In genomic region chrX:20438871-20439526, GRCh38 we compare ENCODE assay signal across 23 cellular contexts.
"Had no signal": no experiment of that assay in that cellular context is flagged by ENCODE, and none has a peak within 500 bp of the region (broad histone marks: within the 10 kb centered on the region; RNA-seq: fewer than 3 reads in every experiment).

No MANE protein-coding gene starts in this region.

- H3K27me3 ChIP-seq: cardiac muscle cell, esophagus muscularis mucosa, gastroesophageal sphincter, ovary, right lobe of liver, suprapubic skin, transverse colon, vagina had no signal

- ATAC-seq: activated CD8-positive, alpha-beta T cell treated with anti-CD3 and anti-CD28 coated beads for 36 hours; activated naive CD8-positive, alpha-beta T cell treated with anti-CD3 and anti-CD28 coated beads, Interleukin-2, amount 50 U/mL, for 24 hours; gastroesophageal sphincter; heart left ventricle; natural killer cell; psoas muscle had no signal

- H3K4me1 ChIP-seq: esophagus muscularis mucosa, gastroesophageal sphincter, psoas muscle, right lobe of liver, suprapubic skin, vagina had no signal

- H3K36me3 ChIP-seq: cardiac muscle cell, esophagus muscularis mucosa, gastroesophageal sphincter, heart left ventricle, ovary, right lobe of liver, suprapubic skin, transverse colon, vagina had no signal

- FAIRE-seq: small intestine had no signal

- H3K4me3 ChIP-seq: cardiac muscle cell, esophagus muscularis mucosa, gastroesophageal sphincter, heart left ventricle, ovary, psoas muscle, right lobe of liver, suprapubic skin, transverse colon, vagina had no signal

- DNase-seq: activated CD4-positive, alpha-beta T cell treated with anti-CD3 and anti-CD28 coated beads, Interleukin-2, amount 10 ng/mL, durations not matched to agents 24 days and 14 days; activated CD8-positive, alpha-beta T cell treated with anti-CD3 and anti-CD28 coated beads for 36 hours; activated naive CD4-positive, alpha-beta T cell treated with Interleukin-2 at 50 U/mL for 16 hours; activated naive CD8-positive, alpha-beta T cell treated with anti-CD3 and anti-CD28 coated beads, Interleukin-2, amount 50 U/mL, for 24 hours; activated T-cell treated with anti-CD3 and anti-CD28 coated beads, Interleukin-2, amount 50 U/mL, for 1 hour; dermis blood vessel endothelial cell; effector memory CD4-positive, alpha-beta T cell; heart left ventricle; immature natural killer cell; mesenchymal stem cell; natural killer cell; ovary; psoas muscle; right lobe of liver; small intestine; stimulated activated CD4-positive, alpha-beta T cell treated with anti-CD3 and anti-CD28 coated beads, Interleukin-15, amount 100 ng/mL, for 24 hours; stimulated activated CD4-positive, alpha-beta T cell treated with anti-CD3 and anti-CD28 coated beads, Interleukin-2, amount 100 ng/mL, for 48 hours; transverse colon had no signal

- H3K9me3 ChIP-seq: esophagus muscularis mucosa, gastroesophageal sphincter, heart left ventricle, ovary, psoas muscle, right lobe of liver, suprapubic skin, transverse colon, vagina had no signal

- H3K27ac ChIP-seq: cardiac muscle cell, esophagus muscularis mucosa, gastroesophageal sphincter, ovary, psoas muscle, right lobe of liver, suprapubic skin, vagina had no signal
